Comparison of ENCODE assay signal across 8 cellular contexts in the genomic region with DNA sequence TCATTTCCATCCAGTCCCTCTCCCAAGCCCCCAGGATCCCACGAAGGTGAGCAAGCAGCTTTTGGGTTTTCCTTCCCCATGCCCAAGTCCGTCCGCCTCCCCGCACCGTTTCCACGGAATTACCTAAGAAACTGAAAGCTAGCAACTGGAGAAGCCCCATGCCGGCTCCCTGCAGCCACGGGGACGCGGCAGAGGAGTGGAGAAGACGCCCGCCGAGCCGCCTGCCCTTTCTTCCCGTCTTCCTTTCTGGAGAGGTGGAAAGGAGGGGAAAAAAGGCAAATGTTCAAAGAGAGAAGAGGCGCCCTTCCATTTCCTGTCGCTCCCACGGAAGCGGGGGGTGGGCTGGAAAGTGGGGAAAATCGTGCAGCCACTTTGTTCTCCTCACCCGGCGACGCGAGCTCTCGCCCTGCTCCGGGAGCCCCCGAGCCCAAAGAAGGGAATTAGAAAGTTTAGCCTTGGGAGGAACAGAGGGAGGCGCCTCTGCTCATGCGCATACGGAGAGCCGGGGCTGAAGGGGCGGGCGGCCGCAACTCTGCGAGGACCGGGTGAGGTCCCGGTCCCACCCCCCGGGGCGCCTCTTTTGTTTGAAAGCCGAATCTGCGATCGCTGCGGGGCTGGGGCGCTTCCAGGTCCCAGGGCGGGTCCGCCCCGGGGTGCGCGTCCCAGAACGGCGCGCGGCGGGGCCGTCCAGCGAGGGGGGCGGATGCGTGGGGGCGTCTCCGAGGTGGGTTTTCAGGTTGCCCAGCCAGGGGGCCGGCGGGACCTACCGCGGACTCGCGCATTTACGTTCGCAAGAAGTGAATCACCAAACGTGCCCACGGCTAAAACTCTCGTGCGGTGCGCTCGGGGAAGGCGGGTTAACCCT. TPM values are rescaled to one million over a fixed set of nuclear protein-coding genes. Genes with fewer than 3 reads are reported as not detected.
DNase-seq lines count a peak whose midpoint lies in the region; ATAC-seq, FAIRE-seq and TF ChIP-seq lines count a peak whose summit lies in the region.

LAMB1 (minus strand) TSS at position 436 of the 865 bp plus-strand sequence; CDS start at position 160, 276 bp downstream.

- H3K4me3 ChIP-seq in ACC112 (ENCODE audit: low read depth, low read length) (peak within 1 kb of the TSS; percentile 76), GM23248 (peak within 1 kb of the TSS; percentile 98), coronary artery (peak within 1 kb of the TSS; percentile 86)

- no peaks in the 10 kb centered on the region for H4K20me1 ChIP-seq in GM23248 (ENCODE audit: insufficient read depth)

- FAIRE-seq in RCC 7860 (lab: Jason Lieb, UNC): no peak

- peaks cover 26% of the 10 kb centered on the region for H3K4me1 ChIP-seq in ACC112 (ENCODE audit: control insufficient read depth, insufficient read depth, low read length, unreplicated experiment)
- peaks cover 39% of the 10 kb centered on the region for H3K4me1 ChIP-seq in GM23248 (ENCODE audit: insufficient read depth)

- ATAC-seq in HG03439 (IDR thresholded peaks at IDR 0.05; ENCODE audit: unreplicated experiment): no peak

- no peaks in the 10 kb centered on the region for H3K9me2 ChIP-seq in GM23248 (ENCODE audit: insufficient read depth)

- no peaks in the 10 kb centered on the region for H3K9me3 ChIP-seq in GM23248 (ENCODE audit: low read depth)

- peaks cover 46% of the 10 kb centered on the region for H3F3A ChIP-seq in GM23248 (ENCODE audit: insufficient read depth)

- peak within 1 kb of the TSS; percentile 82 for H3K9ac ChIP-seq in GM23248

- H3K79me2 ChIP-seq in ACC112 (ENCODE audit: control insufficient read depth, insufficient read depth, low read length, unreplicated experiment) (peaks cover 48% of the 10 kb centered on the region), GM23248 (ENCODE audit: insufficient read depth) (peaks cover 26% of the 10 kb centered on the region)

- H3K27me3 ChIP-seq in ACC112 (ENCODE audit: insufficient read depth, low read length) (no peaks in the 10 kb centered on the region), GM23248 (replicated peaks; ENCODE audit: insufficient read depth) (no peaks in the 10 kb centered on the region)

- TF ChIP-seq CTCF in coronary artery (IDR thresholded peaks at IDR 0.05): no peak

- in situ Hi-C loops in GM23248 (cut with MboI): no loop called here

- H3K4me2 ChIP-seq in GM23248 (ENCODE audit: unreplicated experiment): peak within 1 kb of the TSS; percentile 96

- 1 to 2% methylated on average over 54 to 75 of the region's 75 CpGs for WGBS in GM23248 (ENCODE audit: low coverage in 1 of 2, low lambda C conversion rate in 2 of 2, missing lambda C conversion rate in 2 of 2), 2 experiments

- peak within 1 kb of the TSS; percentile 89 for H2AFZ ChIP-seq in ACC112 (ENCODE audit: low read length, unreplicated experiment)
- H2AFZ ChIP-seq in GM23248: peak within 1 kb of the TSS; percentile 93

- peaks cover 3% of the 10 kb centered on the region; the same call in 1 of the 2 replicates for H3K36me3 ChIP-seq in ACC112 (ENCODE audit: insufficient read depth, low read length)
- no peaks in the 10 kb centered on the region; the same call in 1 of the 2 replicates for H3K36me3 ChIP-seq in GM23248 (ENCODE audit: low read depth)

- DNase-seq in GM23248 (peak; percentile 81), RCC 7860 (ENCODE audit: low spot score) (peak; percentile 74), coronary artery (ENCODE audit: low spot score) (no peak), kidney glomerular epithelial cell (lab: John Stamatoyannopoulos, UW) (peak; percentile 75), SHP77 treated with DMSO at 0.1 percent for 48 hours (lab: John Stamatoyannopoulos, UW) (no peak)
- peak; percentile 12 for DNase-seq in stimulated activated CD8-positive, alpha-beta memory T cell treated with anti-CD3 and anti-CD28 coated beads, Interleukin-4, amount 100 ng/mL, for 24 hours (ENCODE audit: low read depth)

- H3K27ac ChIP-seq in ACC112 (ENCODE audit: low read depth, low read length) (peak within 1 kb of the TSS; percentile 95), GM23248 (peak within 1 kb of the TSS; percentile 48), coronary artery (peak within 1 kb of the TSS; percentile 36 to 82)

RNA-seq across cellular contexts. Expression of gene LAMB1, which starts in this region (rescaled TPM):
- total RNA-seq in GM23248 (2014; rRNA removed; shearing (Covaris generic)): 135 and 166 TPM in 2 replicates
- 107 and 108 TPM in 2 replicates for polyA plus RNA-seq in GM23248 (2016; fragmentation: Nextera tagmentation; extraction: Ambion mirVana)

Comparison
In these comparisons a context has a peak if more than half of its experiments do, and no peak if none do; other contexts are left out.
1. DNase-seq: peak in GM23248 (single experiment), RCC 7860 (single experiment), kidney glomerular epithelial cell (single experiment) and stimulated activated CD8-positive, alpha-beta memory T cell treated with anti-CD3 and anti-CD28 coated beads, Interleukin-4, amount 100 ng/mL, for 24 hours (single experiment); none in coronary artery (single experiment) and SHP77 treated with DMSO at 0.1 percent for 48 hours (single experiment).
2. Peak in every context shown above with its lines, with median percentiles within 50 percentile points of each other: H3K27ac ChIP-seq and H3K4me3 ChIP-seq.